Comparison of ENCODE assay signal across 8 cellular contexts in genomic region chr19:35716985-35717664, GRCh38. TPM values are rescaled to one million over a fixed set of nuclear protein-coding genes. Genes with fewer than 3 reads are reported as not detected.
A peak's percentile ranks its signal among the peaks of the same experiment; 100 is the strongest.
DNase-seq lines count a peak whose midpoint lies in the region; ATAC-seq and TF ChIP-seq lines count a peak whose summit lies in the region.

No MANE protein-coding gene starts in this region.

- peak; percentile 54 for ATAC-seq in GM21381 (IDR thresholded peaks at IDR 0.05; ENCODE audit: unreplicated experiment)

- no peaks in the 10 kb centered on the region for H3K9me2 ChIP-seq in OCI-LY7 (ENCODE audit: insufficient read depth, low read length)

- H4K20me1 ChIP-seq in OCI-LY7 (ENCODE audit: insufficient read depth, low read length), result peaks cover 6% of the 10 kb centered on the region

- H3K9me3 ChIP-seq in HUES48 (ENCODE audit: control insufficient read depth, insufficient read depth, low read length) (no peaks in the 10 kb centered on the region), OCI-LY7 (ENCODE audit: low read length) (no peaks in the 10 kb centered on the region), muscle layer of colon (ENCODE audit: low read length) (no peaks in the 10 kb centered on the region)

- H3K27me3 ChIP-seq in HUES48 (ENCODE audit: control insufficient read depth, insufficient read depth, low read length) (no peaks in the 10 kb centered on the region), muscle layer of colon (ENCODE audit: control insufficient read depth in 1 of 2, insufficient read depth in 2 of 2, low read length in 2 of 2) (no peaks in the 10 kb centered on the region)

- CTCF ChIA-PET in OCI-LY7 (lab: Charles Lee; ENCODE audit: unreplicated experiment), result no interaction called here

- POLR2A ChIA-PET in OCI-LY7 (lab: Charles Lee), result no interaction called here

- H2AFZ ChIP-seq in OCI-LY7 (ENCODE audit: low read length), result peak overlapping the region; percentile 27

- H3K36me3 ChIP-seq in HUES48 (ENCODE audit: control insufficient read depth, insufficient read depth, low read length) (peaks cover 22% of the 10 kb centered on the region), OCI-LY7 (ENCODE audit: insufficient read depth, low read length) (peaks cover 25% of the 10 kb centered on the region), muscle layer of colon (ENCODE audit: insufficient read depth, low read length) (peaks cover 16% of the 10 kb centered on the region)

- no peak for TF ChIP-seq POLR2A in erythroblast (IDR thresholded peaks at IDR 0.05; ENCODE audit: low read length)

- intact Hi-C loops in OCI-LY7 (cut with micrococcal nuclease; ENCODE audit: unreplicated experiment), result loop anchor here (1.0 to 5.0 kb wide), 6 partner anchors 23 to 214 kb away; partner anchors contain the start of genes HSPB6 and PROSER3

- peak overlapping the region; percentile 75 for H3K4me2 ChIP-seq in OCI-LY7 (ENCODE audit: low read length)

- H3K4me1 ChIP-seq in HUES48 (ENCODE audit: control insufficient read depth, insufficient read depth, low read length), result peaks cover 24% of the 10 kb centered on the region
- H3K4me1 ChIP-seq in OCI-LY7 (ENCODE audit: insufficient read depth, low read length, poor library complexity, severe bottlenecking), result peaks cover 51% of the 10 kb centered on the region
- H3K4me1 ChIP-seq in muscle layer of colon (ENCODE audit: insufficient read depth, low read length), result peaks cover 21% of the 10 kb centered on the region

- DNase-seq in COR-L47 (lab: John Stamatoyannopoulos, UW), result peak; percentile 81
- DNase-seq in OCI-LY7 (ENCODE audit: low spot score), result peak; percentile 99
- peak; percentile 95 for DNase-seq in activated T-cell treated with anti-CD3 and anti-CD28 coated beads, Interleukin-2, amount 50 U/mL, for 1 hour
- DNase-seq in erythroblast (lab: John Stamatoyannopoulos, UW), result peak; percentile 89 to 97
- DNase-seq in stimulated activated CD8-positive, alpha-beta memory T cell treated with anti-CD3 and anti-CD28 coated beads, Interleukin-7, amount 100 ng/mL, for 1 hour (ENCODE audit: low read depth in 2 of 2), result peak; percentile 86 to 91

- H3K27ac ChIP-seq in HUES48 (ENCODE audit: low read depth, low read length) (peak overlapping the region; percentile 98), OCI-LY7 (ENCODE audit: low read depth, low read length, poor library complexity, severe bottlenecking) (peak overlapping the region; percentile 58), muscle layer of colon (ENCODE audit: low read depth, low read length) (peak overlapping the region; percentile 90)

- H3K4me3 ChIP-seq in HUES48 (ENCODE audit: low read depth, low read length) (peak overlapping the region; percentile 81), OCI-LY7 (ENCODE audit: low read depth, low read length, poor library complexity, severe bottlenecking) (peak overlapping the region; percentile 77), muscle layer of colon (ENCODE audit: low read depth in 1 of 2, low read length in 2 of 2) (peak overlapping the region; percentile 77 to 92)

- peak overlapping the region; percentile 53 for H3K9ac ChIP-seq in HUES48 (ENCODE audit: low read depth, low read length)
- peak overlapping the region; percentile 61 for H3K9ac ChIP-seq in muscle layer of colon (ENCODE audit: low read length)

- no TSS peak for BruUV-seq in OCI-LY7 (replicated peaks; lab: Mats Ljungman, UMichigan)

- TF ChIP-seq CTCF in OCI-LY7 (conservative IDR thresholded peaks at IDR 0.05; ENCODE audit: low read length), result peak; percentile 83

- H3K79me2 ChIP-seq in OCI-LY7 (ENCODE audit: insufficient read depth, low read depth, low read length), result peaks cover 18% of the 10 kb centered on the region

RNA-seq across cellular contexts. Expression of gene KMT2B, which starts 0.7 kb away (rescaled TPM):
- 18.0 and 25.2 TPM in 2 replicates for total RNA-seq in OCI-LY7 (2014; rRNA removed; shearing (Covaris generic))
- total RNA-seq in OCI-LY7 (2022), result 56.2 and 57.2 TPM in 2 replicates

RNA-seq across cellular contexts. Expression of gene ZBTB32, which starts 12.8 kb away (rescaled TPM):
- total RNA-seq in OCI-LY7 (2014; rRNA removed; shearing (Covaris generic)), result not detected in 2 replicates
- not detected in 2 replicates for total RNA-seq in OCI-LY7 (2022)

RNA-seq across cellular contexts. Expression of gene IGFLR1, which starts 25.1 kb away (rescaled TPM):
- total RNA-seq in OCI-LY7 (2014; rRNA removed; shearing (Covaris generic)), result 8.5 and 11.4 TPM in 2 replicates
- 18.3 and 21.5 TPM in 2 replicates for total RNA-seq in OCI-LY7 (2022)

RNA-seq across cellular contexts. Expression of gene U2AF1L4, which starts 28.1 kb away (rescaled TPM):
- 16.1 and 33.6 TPM in 2 replicates for total RNA-seq in OCI-LY7 (2014; rRNA removed; shearing (Covaris generic))
- total RNA-seq in OCI-LY7 (2022), result 35.2 and 37.5 TPM in 2 replicates

RNA-seq across cellular contexts. Expression of gene PSENEN, which starts 28.3 kb away (rescaled TPM):
- 20.8 and 25.7 TPM in 2 replicates for total RNA-seq in OCI-LY7 (2014; rRNA removed; shearing (Covaris generic))
- total RNA-seq in OCI-LY7 (2022), result 51.0 and 53.7 TPM in 2 replicates

Comparison
In these comparisons a context has a peak if more than half of its experiments do, and no peak if none do; other contexts are left out.
1. Peak in every context shown above with its lines: DNase-seq, ATAC-seq, H3K4me3 ChIP-seq and H3K27ac ChIP-seq.